Comparison of ENCODE assay signal across 1 cellular context in genomic region chr15:80093854-80094418, GRCh38.
TF ChIP-seq lines count a peak whose summit lies in the region.

No MANE protein-coding gene starts in this region.

TF ChIP-seq in HEK293, 187 proteins besides CTCF, POLR2A, EP300 and RAD21 (continued from another document):
- peak; percentile 34; the same call in 1 of the 2 replicates for TF ChIP-seq ZNF692 (tag by site-specific recombination; IDR thresholded peaks at IDR 0.05)
- peak; percentile 79 for TF ChIP-seq ZNF2 (tag by site-specific recombination; IDR thresholded peaks at IDR 0.05)
- peak; percentile 85 for TF ChIP-seq BCL6B (tag by site-specific recombination; IDR thresholded peaks at IDR 0.05)
- TF ChIP-seq ZNF621 (tag by site-specific recombination; IDR thresholded peaks at IDR 0.05) = no peak
